Comparison of ENCODE assay signal across 8 cellular contexts in genomic region chr14:36070056-36071043, GRCh38.
A peak's percentile ranks its signal among the peaks of the same experiment; 100 is the strongest.
DNase-seq lines count a peak whose midpoint lies in the region; ATAC-seq, FAIRE-seq and TF ChIP-seq lines count a peak whose summit lies in the region.

No MANE protein-coding gene starts in this region.

- H3K4me3 ChIP-seq in Karpas-422 (ENCODE audit: low read length) (peak overlapping the region; percentile 31), K562 (no peak overlapping the region)

- no peaks in the 10 kb centered on the region for H3K9me3 ChIP-seq in Karpas-422 (ENCODE audit: low read length)
- no peaks in the 10 kb centered on the region for H3K9me3 ChIP-seq in K562 (replicated peaks; ENCODE audit: control insufficient read depth, insufficient read depth, low read depth, low read length)

- H3K4me2 ChIP-seq in Karpas-422 (ENCODE audit: low read depth, low read length, poor library complexity, severe bottlenecking) = peak overlapping the region; percentile 81
- H3K4me2 ChIP-seq in K562 (ENCODE audit: insufficient read depth, low read length) = no peak overlapping the region

- BruUV-seq in K562 (replicated peaks; lab: Mats Ljungman, UMichigan) = no TSS peak

- CTCF ChIA-PET in K562 (lab: Yijun Ruan, JAX; ENCODE audit: low intra/inter-chr PET ratio) = interaction anchor here (0.6 to 2.1 kb wide), 4 partner anchors 11 to 535 kb away, joined by 3 to 9 read pairs (median 5); no protein-coding TSS in a partner anchor

- TF ChIP-seq RAD21 in K562 (CRISPR knock-in tag; conservative IDR thresholded peaks at IDR 0.05 in 1 of 2, IDR thresholded peaks at IDR 0.05 in 1 of 2) = peak; percentile 56 to 75

- 3% methylated on average over 12 of the region's 12 CpGs for WGBS in K562 (ENCODE audit: insufficient coverage, low coverage, missing lambda C conversion rate)

- TF ChIP-seq EP300 in K562 (IDR thresholded peaks at IDR 0.05; ENCODE audit: low read length) = no peak

- no peaks in the 10 kb centered on the region for H3K9me2 ChIP-seq in Karpas-422 (replicated peaks; ENCODE audit: insufficient read depth, low read length)

- peaks cover 73% of the 10 kb centered on the region for H3K4me1 ChIP-seq in Karpas-422 (ENCODE audit: low read length)
- H3K4me1 ChIP-seq in K562 (replicated peaks in 1 of 2; ENCODE audit: control insufficient read depth in 2 of 2, insufficient read depth in 2 of 2, low read length in 2 of 2) = no peaks in the 10 kb centered on the region

- peaks cover 19% of the 10 kb centered on the region for H3K79me2 ChIP-seq in Karpas-422 (ENCODE audit: low read length)
- H3K79me2 ChIP-seq in K562 (ENCODE audit: control insufficient read depth, insufficient read depth, low read length) = no peaks in the 10 kb centered on the region

- FAIRE-seq in K562 (lab: Jason Lieb, UNC) = peak; percentile 35

- H2AFZ ChIP-seq in Karpas-422 (ENCODE audit: low read length) = no peak overlapping the region
- no peak overlapping the region for H2AFZ ChIP-seq in K562 (ENCODE audit: low read depth, low read length)

- TF ChIP-seq CTCF in K562 (IDR thresholded peaks at IDR 0.05 in 2 of 3, conservative IDR thresholded peaks at IDR 0.05 in 1 of 3; ENCODE audit: insufficient read depth in 2 of 3, low read depth in 1 of 3, low read length in 3 of 3) = peak; percentile 68 to 77 (median 74)

- in situ Hi-C loops in K562 (cut with MboI) = no loop called here

- intact Hi-C loops in K562 (cut with micrococcal nuclease) = loop anchor here (2.0 to 5.0 kb wide), 2 partner anchors 486 to 537 kb away; no protein-coding TSS in a partner anchor

- H3K27ac ChIP-seq in Karpas-422 (ENCODE audit: low read length) (peak overlapping the region; percentile 95), K562 (ENCODE audit: extremely low read depth, low read depth, low read length) (no peak overlapping the region)

- no peaks in the 10 kb centered on the region for H3K9me1 ChIP-seq in K562 (ENCODE audit: control insufficient read depth, insufficient read depth, low read length)

- H4K20me1 ChIP-seq in Karpas-422 (ENCODE audit: insufficient read depth, low read depth, low read length) = no peaks in the 10 kb centered on the region
- H4K20me1 ChIP-seq in K562 (replicated peaks; ENCODE audit: control insufficient read depth, insufficient read depth, low read length) = no peaks in the 10 kb centered on the region; the same call in 1 of the 2 replicates

- H3K9ac ChIP-seq in Karpas-422 (ENCODE audit: low read length) = peak overlapping the region; percentile 18
- H3K9ac ChIP-seq in K562 (ENCODE audit: insufficient read depth in 1 of 2, low read depth in 2 of 2, low read length in 2 of 2) = no peak overlapping the region

- no peaks in the 10 kb centered on the region for H3K36me3 ChIP-seq in Karpas-422 (ENCODE audit: insufficient read depth, low read length)
- H3K36me3 ChIP-seq in K562 (ENCODE audit: control insufficient read depth, insufficient read depth, low read length) = no peaks in the 10 kb centered on the region

- DNase-seq in DMS114 treated with DMSO at 0.1 percent for 48 hours (lab: John Stamatoyannopoulos, UW; ENCODE audit: unreplicated experiment) (peak; percentile 45), Karpas-422 (peak; percentile 93), OCI-M1 (lab: John Stamatoyannopoulos, UW) (peak; percentile 67), K562 (ENCODE audit: extremely low read depth in 1 of 4, low spot score in 3 of 4) (peak; percentile 25 to 61 (median 32)), islet precursor cell (peak; percentile 88)
- peak; percentile 63 for DNase-seq in stimulated activated CD8-positive, alpha-beta memory T cell treated with anti-CD3 and anti-CD28 coated beads, Interleukin-4, amount 100 ng/mL, for 48 hours

- TF ChIP-seq POLR2A in K562 (conservative IDR thresholded peaks at IDR 0.05) = no peak

- H3K27me3 ChIP-seq in Karpas-422 (ENCODE audit: low read length) (no peaks in the 10 kb centered on the region), K562 (ENCODE audit: control insufficient read depth in 2 of 2, insufficient read depth in 2 of 2, low read length in 2 of 2) (no peaks in the 10 kb centered on the region)

- POLR2A ChIA-PET in K562 (lab: Yijun Ruan, JAX) = interaction anchor here (0.7 kb wide), 1 partner anchor 481 kb away, joined by 3 read pairs; no protein-coding TSS in a partner anchor

- ATAC-seq in GM21360 (IDR thresholded peaks at IDR 0.05; ENCODE audit: unreplicated experiment) (peak; percentile 57), K562 (peak; percentile 94), GM19455 (IDR thresholded peaks at IDR 0.05; ENCODE audit: unreplicated experiment) (no peak)

TF ChIP-seq in K562, 482 proteins besides CTCF, POLR2A, EP300 and RAD21:
- no peak for TF ChIP-seq RCOR1 (IDR thresholded peaks at IDR 0.05; ENCODE audit: borderline replicate concordance in 1 of 2, low read depth in 2 of 2, low read length in 2 of 2)
- TF ChIP-seq SMC3 (conservative IDR thresholded peaks at IDR 0.05; ENCODE audit: insufficient read depth, low read depth, low read length) = peak; percentile 56; the same call in 1 of the 2 replicates
- TF ChIP-seq ZNF707 (CRISPR knock-in tag; conservative IDR thresholded peaks at IDR 0.05) = no peak
- peak; percentile 34; the same call in 1 of the 2 replicates for TF ChIP-seq DEAF1 (CRISPR knock-in tag; IDR thresholded peaks at IDR 0.05)
- no peak for TF ChIP-seq ATF1 (CRISPR knock-in tag; IDR thresholded peaks at IDR 0.05)
- TF ChIP-seq ATF1 (tag; IDR thresholded peaks at IDR 0.05) = no peak
- TF ChIP-seq CTCFL (IDR thresholded peaks at IDR 0.05; ENCODE audit: borderline replicate concordance, insufficient read depth, low read depth, low read length, poor library complexity, severe bottlenecking) = peak; percentile 21

Comparison
In these comparisons a context has a peak if more than half of its experiments do, and no peak if none do; other contexts are left out.
1. DNase-seq: peak in every context shown above with its lines; median percentile 93 in Karpas-422; 88 in islet precursor cell; 67 in OCI-M1; 63 in stimulated activated CD8-positive, alpha-beta memory T cell treated with anti-CD3 and anti-CD28 coated beads, Interleukin-4, amount 100 ng/mL, for 48 hours; 45 in DMS114 treated with DMSO at 0.1 percent for 48 hours; 32 in K562.